9 cellular contexts compared by ENCODE assay signal in the genomic region with DNA sequence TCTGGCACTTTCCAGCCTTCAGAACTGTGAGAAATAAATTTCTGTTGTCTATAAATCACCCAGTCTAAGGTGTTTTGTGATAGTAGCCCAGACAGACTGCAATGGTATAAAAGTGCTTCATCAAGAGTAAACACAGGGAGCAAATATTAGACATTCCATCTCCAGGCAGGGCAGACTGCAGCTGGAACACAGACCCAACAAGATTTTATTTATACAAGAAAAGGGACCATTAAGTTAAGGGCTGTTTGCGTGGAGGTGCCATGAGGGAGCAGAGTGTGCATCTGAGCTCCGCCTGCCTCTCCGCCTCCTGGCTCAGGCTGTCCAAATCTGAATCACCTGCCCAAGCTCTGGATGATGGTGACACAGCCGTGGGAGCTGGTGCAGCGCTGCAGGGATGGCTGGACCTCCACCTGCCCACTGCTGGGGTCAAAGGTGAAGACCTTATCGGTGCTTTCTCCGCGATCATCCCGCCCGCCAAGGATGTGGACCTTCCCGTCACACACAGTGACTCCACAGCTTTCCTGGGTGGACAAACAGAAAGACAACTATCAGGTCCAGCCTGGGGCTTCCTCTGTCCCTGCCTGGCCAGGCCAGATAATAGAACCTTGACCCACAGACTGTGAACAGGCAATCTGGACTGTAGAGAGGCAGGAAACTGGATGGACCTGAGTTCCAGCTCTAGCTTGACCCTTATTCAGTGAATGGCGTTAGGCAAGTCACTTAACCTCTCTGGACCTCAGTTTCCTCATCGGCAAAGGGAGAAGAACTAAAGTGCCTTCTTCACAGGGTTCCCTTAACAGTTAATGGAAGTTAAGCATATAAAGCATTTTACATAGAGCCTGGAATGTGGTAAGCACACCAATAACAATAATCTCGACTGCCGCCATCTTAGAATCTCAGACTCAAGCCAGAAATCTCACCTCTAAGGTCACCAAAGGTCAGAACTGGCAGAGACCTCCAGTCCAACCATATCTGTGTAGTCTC. TPM values are rescaled to one million over a fixed set of nuclear protein-coding genes. Genes with fewer than 3 reads are reported as not detected.
A peak's percentile ranks its signal among the peaks of the same experiment; 100 is the strongest.
DNase-seq lines count a peak whose midpoint lies in the region; ATAC-seq and TF ChIP-seq lines count a peak whose summit lies in the region.
"Had no signal": no experiment of that assay in that cellular context is flagged by ENCODE, and none has a peak within 500 bp of the region (broad histone marks: within the 10 kb centered on the region; RNA-seq: fewer than 3 reads in every experiment).

No MANE protein-coding gene starts in this region.

- H3K36me3 ChIP-seq in left lung (peaks cover 0 to 14% of the 10 kb centered on the region in 2 donors), upper lobe of left lung (no peaks in the 10 kb centered on the region)

- H3K9me3 ChIP-seq in left lung (no peaks in the 10 kb centered on the region), upper lobe of left lung (no peaks in the 10 kb centered on the region)

- H3K4me3 ChIP-seq in left lung (no peak overlapping the region), upper lobe of left lung (no peak overlapping the region)

- H3K27ac ChIP-seq in RWPE1: 0 out of 2 replicates have a peak overlapping the region, but pooled peaks have one; percentile 17
- H3K27ac ChIP-seq in left lung: peak overlapping the region in 1 of 2 donors; percentile 77
- H3K27ac ChIP-seq in upper lobe of left lung: peak overlapping the region; percentile 52 to 69 (median 65)
- H3K27ac ChIP-seq: HL-60 had no signal

- peak; percentile 86 for ATAC-seq in left lung
- peak; percentile 27 to 82 for ATAC-seq in upper lobe of left lung (ENCODE audit: low FRiP score in 2 of 2)
- no peak for ATAC-seq in HG03139 (IDR thresholded peaks at IDR 0.05; ENCODE audit: unreplicated experiment)

- H3K4me3 Mint-ChIP-seq in activated T-cell treated with anti-CD3 and anti-CD28 coated beads, Interleukin-2, amount 50 U/mL, for 24 hours: no peak overlapping the region

- peak overlapping the region; percentile 0 for H3K27ac Mint-ChIP-seq in activated T-cell treated with anti-CD3 and anti-CD28 coated beads, Interleukin-2, amount 50 U/mL, for 24 hours

- peaks cover 25% of the 10 kb centered on the region for H3K36me3 Mint-ChIP-seq in activated T-cell treated with anti-CD3 and anti-CD28 coated beads, Interleukin-2, amount 50 U/mL, for 24 hours (ENCODE audit: low read depth)

- H3K4me1 ChIP-seq in left lung: peaks cover 0 to 6% of the 10 kb centered on the region in 2 donors
- H3K4me1 ChIP-seq in upper lobe of left lung: peaks cover 9 to 35% (median 19%) of the 10 kb centered on the region in 4 donors

- peak in 1 of 4 donors; percentile 9 for TF ChIP-seq POLR2A in upper lobe of left lung (IDR thresholded peaks at IDR 0.05)

- TF ChIP-seq EP300 in upper lobe of left lung (IDR thresholded peaks at IDR 0.05): no peak

- CTCF ChIA-PET in RWPE1 (lab: Yijun Ruan, JAX): interaction anchor here (0.6 to 0.9 kb wide), 2 partner anchors 38 to 116 kb away, joined by 3 read pairs; no protein-coding TSS in a partner anchor

- intact Hi-C loops in left lung (cut with DNase I): no loop called here

- H3K4me1 Mint-ChIP-seq in activated T-cell treated with anti-CD3 and anti-CD28 coated beads, Interleukin-2, amount 50 U/mL, for 24 hours (ENCODE audit: low read depth): no peaks in the 10 kb centered on the region

- POLR2A ChIA-PET in RWPE1 (lab: Yijun Ruan, JAX; ENCODE audit: low non-redundant PET): no interaction called here

- no peaks in the 10 kb centered on the region for H3K9me3 Mint-ChIP-seq in activated T-cell treated with anti-CD3 and anti-CD28 coated beads, Interleukin-2, amount 50 U/mL, for 24 hours

- TF ChIP-seq CTCF in RWPE1 (conservative IDR thresholded peaks at IDR 0.05; ENCODE audit: low read depth) (no peak), left lung (IDR thresholded peaks at IDR 0.05) (no peak), upper lobe of left lung (IDR thresholded peaks at IDR 0.05) (no peak)

- H3K27me3 ChIP-seq in left lung (peaks cover 0 to 1% of the 10 kb centered on the region in 2 donors), upper lobe of left lung (no peaks in the 10 kb centered on the region)

- DNase-seq in activated T-cell treated with anti-CD3 and anti-CD28 coated beads, Interleukin-2, amount 50 U/mL, for 24 hours: no peak
- DNase-seq in activated T-cell treated with anti-CD3 and anti-CD28 coated beads for 4 hours (no peak), RWPE1 (ENCODE audit: low spot score) (no peak), left lung (peak; percentile 76 to 79), upper lobe of left lung (peak in 1 of 2 donors; percentile 82), OCI-M2 (lab: John Stamatoyannopoulos, UW; ENCODE audit: unreplicated experiment) (no peak)
- DNase-seq in activated CD8-positive, alpha-beta memory T cell treated with anti-CD3 and anti-CD28 coated beads for 24 hours: no peak

- WGBS in upper lobe of left lung, 2 donors: 71 to 75% methylated on average over 15 of the region's 15 CpGs

- H3K27me3 Mint-ChIP-seq in activated T-cell treated with anti-CD3 and anti-CD28 coated beads, Interleukin-2, amount 50 U/mL, for 24 hours: peaks cover 2% of the 10 kb centered on the region

RNA-seq across cellular contexts. Expression of gene KLHL35, which starts 10.5 kb away (rescaled TPM):
- total RNA-seq in left lung (1 to 10 TPM; 1.4 to 2.1 TPM), upper lobe of left lung (1 to 10 TPM; 3.5 to 7.3 (median 4.3) TPM)

RNA-seq across cellular contexts. Expression of gene RPS3, which starts 23.2 kb away (rescaled TPM):
- total RNA-seq in left lung: 1,000 to 10,000 TPM; 1,943 to 2,064 TPM
- 1,000 to 10,000 TPM in 4 of 6 donors, 100 to 1,000 TPM in 2; 474 to 2,141 (median 1,268) TPM for total RNA-seq in upper lobe of left lung

Comparison
In these comparisons a context has a peak if more than half of its experiments do, and no peak if none do; other contexts are left out.
1. DNase-seq: peak in left lung (2 of 2); none in activated T-cell treated with anti-CD3 and anti-CD28 coated beads, Interleukin-2, amount 50 U/mL, for 24 hours (single experiment), activated T-cell treated with anti-CD3 and anti-CD28 coated beads for 4 hours (single experiment), RWPE1 (single experiment), OCI-M2 (single experiment) and activated CD8-positive, alpha-beta memory T cell treated with anti-CD3 and anti-CD28 coated beads for 24 hours (single experiment).